ENCODE assay signal across 30 cellular contexts in genomic region chr14:36429692-36430091, GRCh38.
"Had no signal": no experiment of that assay in that cellular context is flagged by ENCODE, and none has a peak within 500 bp of the region (broad histone marks: within the 10 kb centered on the region; RNA-seq: fewer than 3 reads in every experiment).

No MANE protein-coding gene starts in this region.

- H3K36me3 Mint-ChIP-seq: activated CD4-positive, alpha-beta memory T cell treated with anti-CD3 and anti-CD28 coated beads for 36 hours; activated naive CD4-positive, alpha-beta T cell treated with anti-CD3 and anti-CD28 coated beads, Interleukin-2, amount 50 U/mL, for 72 hours; brain had no signal

- H3K9me3 ChIP-seq: adrenal gland, Peyer's patch had no signal

- H3K4me1 ChIP-seq: adrenal gland, Peyer's patch had no signal

- H3K27ac ChIP-seq: adrenal gland, Peyer's patch, VCaP had no signal

- DNase-seq: activated B cell treated with CpG ODN at 0.5 μM for 24 hours; activated CD4-positive, alpha-beta memory T cell treated with anti-CD3 and anti-CD28 coated beads for 36 hours; activated CD4-positive, alpha-beta T cell treated with anti-CD3 and anti-CD28 coated beads for 4 hours; activated CD4-positive, alpha-beta T cell treated with anti-CD3 and anti-CD28 coated beads, Interleukin-2, amount 50 U/mL, for 1 hour; activated CD4-positive, CD25-positive, alpha-beta regulatory T cell treated with anti-CD3 and anti-CD28 coated beads, Interleukin-2, amount 50 U/mL, for 72 hours; activated CD8-positive, alpha-beta memory T cell treated with anti-CD3 and anti-CD28 coated beads, Interleukin-2, amount 50 U/mL, for 4 hours; activated gamma-delta T cell treated with Interleukin-2 at 50 U/mL for 16 hours; activated naive CD4-positive, alpha-beta T cell treated with anti-CD3 and anti-CD28 coated beads for 36 hours; activated T-cell treated with anti-CD3 and anti-CD28 coated beads for 4 hours; activated T-cell treated with anti-CD3 and anti-CD28 coated beads, Interleukin-2, amount 50 U/mL, for 4 hours; adrenal gland; central memory CD4-positive, alpha-beta T cell; NCI-H1092 treated with DMSO at 0.1 percent for 48 hours; NCI-H1417; NCI-H187 treated with DMSO at 0.1 percent for 48 hours; NCI-H2081; NCI-H345; NCI-H524 treated with DMSO at 0.1 percent for 48 hours; PC-3; Peyer's patch; Right ventricle myocardium superior; RPMI8226; SW 1271; T-helper 1 cell; T-helper 2 cell; T-helper 9 cell had no signal

- H3K4me3 ChIP-seq: adrenal gland, Peyer's patch had no signal

- H3K4me3 Mint-ChIP-seq: activated B cell treated with CpG ODN at 0.5 μM for 24 hours; activated CD4-positive, alpha-beta memory T cell treated with anti-CD3 and anti-CD28 coated beads for 36 hours; activated naive CD4-positive, alpha-beta T cell treated with anti-CD3 and anti-CD28 coated beads for 36 hours; activated T-cell treated with anti-CD3 and anti-CD28 coated beads, Interleukin-2, amount 50 U/mL, for 4 hours; activated T-helper 1 cell treated with anti-CD3 and anti-CD28 coated beads, Interleukin-12 subunit alpha, Interleukin-12 subunit beta, Interleukin-2, Interleukin-4 antibody, amounts not matched to agents 30 ng/mL and 10 ng/mL and 1 ng/mL, durations not matched to agents 14 hours and 24 hours and 36 hours; brain had no signal

- H3K9me3 Mint-ChIP-seq: activated CD4-positive, alpha-beta memory T cell treated with anti-CD3 and anti-CD28 coated beads for 36 hours; activated naive CD4-positive, alpha-beta T cell treated with anti-CD3 and anti-CD28 coated beads for 36 hours; activated T-cell treated with anti-CD3 and anti-CD28 coated beads, Interleukin-2, amount 50 U/mL, for 4 hours; activated T-helper 1 cell treated with anti-CD3 and anti-CD28 coated beads, Interleukin-12 subunit alpha, Interleukin-12 subunit beta, Interleukin-2, Interleukin-4 antibody, amounts not matched to agents 30 ng/mL and 10 ng/mL and 1 ng/mL, durations not matched to agents 14 hours and 24 hours and 36 hours; brain had no signal

- H3K27me3 ChIP-seq: adrenal gland, Peyer's patch had no signal

- H3K27ac Mint-ChIP-seq: activated B cell treated with CpG ODN at 0.5 μM for 24 hours; activated CD4-positive, alpha-beta memory T cell treated with anti-CD3 and anti-CD28 coated beads for 36 hours; activated naive CD4-positive, alpha-beta T cell treated with anti-CD3 and anti-CD28 coated beads for 36 hours; activated naive CD4-positive, alpha-beta T cell treated with anti-CD3 and anti-CD28 coated beads, Interleukin-2, amount 50 U/mL, for 72 hours; activated T-helper 1 cell treated with anti-CD3 and anti-CD28 coated beads, Interleukin-12 subunit alpha, Interleukin-12 subunit beta, Interleukin-2, Interleukin-4 antibody, amounts not matched to agents 30 ng/mL and 10 ng/mL and 1 ng/mL, durations not matched to agents 14 hours and 24 hours and 36 hours; brain had no signal

- ATAC-seq: activated naive CD4-positive, alpha-beta T cell treated with anti-CD3 and anti-CD28 coated beads, Interleukin-2, amount 50 U/mL, for 72 hours; activated T-cell treated with anti-CD3 and anti-CD28 coated beads, Interleukin-2, amount 50 U/mL, for 4 hours; PC-3 had no signal

- H3K36me3 ChIP-seq: adrenal gland, Peyer's patch had no signal

- H3K4me1 Mint-ChIP-seq: activated B cell treated with CpG ODN at 0.5 μM for 24 hours, brain had no signal

- H3K27me3 Mint-ChIP-seq: activated B cell treated with CpG ODN at 0.5 μM for 24 hours; activated CD4-positive, alpha-beta memory T cell treated with anti-CD3 and anti-CD28 coated beads for 36 hours had no signal
